21 cellular contexts compared by ENCODE assay signal in genomic region chr4:4480205-4480604, GRCh38.
DNase-seq lines count a peak whose midpoint lies in the region; ATAC-seq and TF ChIP-seq lines count a peak whose summit lies in the region.
"Had no signal": no experiment of that assay in that cellular context is flagged by ENCODE, and none has a peak within 500 bp of the region (broad histone marks: within the 10 kb centered on the region; RNA-seq: fewer than 3 reads in every experiment).

No MANE protein-coding gene starts in this region.

- H3K36me3 ChIP-seq in HCT116 (ENCODE audit: control insufficient read depth in 1 of 2, insufficient read depth in 2 of 2, low read length in 2 of 2) (no peaks in the 10 kb centered on the region), iPS-20b (ENCODE audit: insufficient read depth, low read depth, low read length) (no peaks in the 10 kb centered on the region)
- H3K36me3 ChIP-seq: upper lobe of left lung had no signal

- RAD21 ChIA-PET in HCT116 (lab: Charles Lee; ENCODE audit: low non-redundant PET in 1 of 2, low total read pairs in 2 of 2, uncharacterized antibody in 2 of 2, unreplicated experiment in 2 of 2) = no interaction called here

- H3K4me3 ChIP-seq in HCT116 (replicated peaks in 1 of 2; ENCODE audit: low read depth in 1 of 2, low read length in 2 of 2) = no peak overlapping the region
- H3K4me3 ChIP-seq in iPS-20b (ENCODE audit: low read length) = no peak overlapping the region
- no peak overlapping the region for H3K4me3 ChIP-seq in coronary artery
- H3K4me3 ChIP-seq: upper lobe of left lung had no signal

- TF ChIP-seq CTCF in HCT116 (IDR thresholded peaks at IDR 0.05 in 2 of 3, conservative IDR thresholded peaks at IDR 0.05 in 1 of 3; ENCODE audit: borderline replicate concordance in 1 of 3, insufficient read depth in 1 of 3, low read depth in 2 of 3, low read length in 2 of 3) (no peak), coronary artery (IDR thresholded peaks at IDR 0.05) (no peak)

- no peaks in the 10 kb centered on the region for H3K9me2 ChIP-seq in HCT116 (ENCODE audit: insufficient read depth)

- H3K9me3 ChIP-seq in HCT116 (ENCODE audit: control insufficient read depth in 1 of 2, insufficient read depth in 1 of 2, low read depth in 1 of 2, low read length in 2 of 2) (no peaks in the 10 kb centered on the region), iPS-20b (ENCODE audit: insufficient read depth, low read depth, low read length) (no peaks in the 10 kb centered on the region)
- H3K9me3 ChIP-seq: upper lobe of left lung had no signal

- intact Hi-C loops in HCT116 (cut with micrococcal nuclease) = no loop called here

- CTCF ChIA-PET in HCT116 (lab: Charles Lee) = no interaction called here

- no peak overlapping the region for H3K4me2 ChIP-seq in HCT116 (ENCODE audit: low read length)

- BruUV-seq in HCT116 (replicated peaks; lab: Mats Ljungman, UMichigan) = no TSS peak

- H4K20me1 ChIP-seq in HCT116 (ENCODE audit: insufficient read depth) = no peaks in the 10 kb centered on the region

- POLR2A ChIA-PET in HCT116 (lab: Charles Lee) = no interaction called here

- peak; percentile 42 for ATAC-seq in HCT116
- ATAC-seq in HG03025 (IDR thresholded peaks at IDR 0.05; ENCODE audit: low FRiP score, unreplicated experiment) = no peak
- ATAC-seq: activated CD4-positive, CD25-positive, alpha-beta regulatory T cell treated with anti-CD3 and anti-CD28 coated beads, Interleukin-2, amount 50 U/mL, for 24 hours; left colon; natural killer cell; Panc1 had no signal

- H3K79me2 ChIP-seq in HCT116 (ENCODE audit: insufficient read depth, low read length) = peaks cover 31% of the 10 kb centered on the region

- no peak for DNase-seq in HCT116 (ENCODE audit: low read depth, low spot score)
- DNase-seq in caudate nucleus (lab: John Stamatoyannopoulos, UW) = no peak
- peak; percentile 37 for DNase-seq in renal cortical epithelial cell (ENCODE audit: low read depth)
- DNase-seq in NCI-H2107 treated with DMSO at 0.1 percent for 48 hours (lab: John Stamatoyannopoulos, UW; ENCODE audit: unreplicated experiment) = no peak
- DNase-seq in NCI-H748 (lab: John Stamatoyannopoulos, UW; ENCODE audit: unreplicated experiment) = no peak
- no peak for DNase-seq in coronary artery (ENCODE audit: low spot score)
- DNase-seq: activated CD4-positive, alpha-beta memory T cell treated with anti-CD3 and anti-CD28 coated beads, Interleukin-2, amount 10 ng/mL, durations not matched to agents 7 days and 5 days; activated naive CD8-positive, alpha-beta T cell treated with anti-CD3 and anti-CD28 coated beads for 36 hours; CD8-positive, alpha-beta memory T cell; DMS153; left colon; natural killer cell; NCI-H524 treated with DMSO at 0.1 percent for 48 hours; SIG-M5; stimulated activated CD4-positive, alpha-beta T cell treated with anti-CD3 and anti-CD28 coated beads, Interleukin-15, amount 100 ng/mL, for 24 hours had no signal

- no peaks in the 10 kb centered on the region for H3K4me1 ChIP-seq in HCT116 (ENCODE audit: control insufficient read depth in 1 of 2, insufficient read depth in 2 of 2, low read length in 2 of 2)
- H3K4me1 ChIP-seq in iPS-20b (ENCODE audit: insufficient read depth, low read length) = peaks cover 18% of the 10 kb centered on the region
- H3K4me1 ChIP-seq: parathyroid adenoma, upper lobe of left lung had no signal

- H3K9ac ChIP-seq in HCT116 (ENCODE audit: low read length) = no peak overlapping the region
- peak overlapping the region; percentile 17; the same call in 1 of the 2 replicates for H3K9ac ChIP-seq in iPS-20b (ENCODE audit: low read depth, low read length)
- H3K9ac ChIP-seq: parathyroid adenoma had no signal

- H3K27ac ChIP-seq in HCT116 (ENCODE audit: low read depth, low read length) = no peak overlapping the region
- H3K27ac ChIP-seq in caudate nucleus (ENCODE audit: low read depth, low read length) = peak overlapping the region; percentile 86
- H3K27ac ChIP-seq in iPS-20b (ENCODE audit: low read length) = no peak overlapping the region
- no peak overlapping the region for H3K27ac ChIP-seq in coronary artery
- H3K27ac ChIP-seq: parathyroid adenoma, upper lobe of left lung had no signal

- no peak overlapping the region for H2AFZ ChIP-seq in HCT116 (ENCODE audit: low read depth, low read length, poor library complexity, severe bottlenecking)
- H2AFZ ChIP-seq: parathyroid adenoma had no signal

- no peak for TF ChIP-seq RAD21 in HCT116 (IDR thresholded peaks at IDR 0.05; ENCODE audit: low read depth)

- TF ChIP-seq POLR2A in HCT116 (IDR thresholded peaks at IDR 0.05; ENCODE audit: borderline replicate concordance, extremely low read depth, insufficient read depth, insufficient read length) = no peak

- H3K27me3 ChIP-seq in HCT116 (ENCODE audit: insufficient read depth, low read length) (no peaks in the 10 kb centered on the region), iPS-20b (ENCODE audit: insufficient read depth, low read length) (no peaks in the 10 kb centered on the region)
- H3K27me3 ChIP-seq: upper lobe of left lung had no signal

TF ChIP-seq in HCT116, 20 proteins besides CTCF, POLR2A, EP300 and RAD21:
- TF ChIP-seq EZH2 (IDR thresholded peaks at IDR 0.05) = no peak
- TF ChIP-seq POLR2AphosphoS5 (IDR thresholded peaks at IDR 0.05; ENCODE audit: low read depth, low read length) = no peak
- TF ChIP-seq ZFX (IDR thresholded peaks at IDR 0.05) = no peak
- TF ChIP-seq TCF7L2 (IDR thresholded peaks at IDR 0.05; ENCODE audit: borderline replicate concordance, extremely low read depth, insufficient read depth, insufficient read length) = no peak
- TF ChIP-seq SIN3A (IDR thresholded peaks at IDR 0.05; ENCODE audit: low read depth) = no peak
- TF ChIP-seq MAX (IDR thresholded peaks at IDR 0.05) = no peak; the same call in 1 of the 2 replicates
- TF ChIP-seq ELF1 (IDR thresholded peaks at IDR 0.05; ENCODE audit: borderline replicate concordance, low read depth) = no peak
- TF ChIP-seq FOSL1 (IDR thresholded peaks at IDR 0.05; ENCODE audit: low read depth) = no peak
- no peak for TF ChIP-seq REST (IDR thresholded peaks at IDR 0.05; ENCODE audit: low read depth)
- TF ChIP-seq ATF3 (IDR thresholded peaks at IDR 0.05) = no peak
